1 cellular context compared by ENCODE assay signal in the genomic region with DNA sequence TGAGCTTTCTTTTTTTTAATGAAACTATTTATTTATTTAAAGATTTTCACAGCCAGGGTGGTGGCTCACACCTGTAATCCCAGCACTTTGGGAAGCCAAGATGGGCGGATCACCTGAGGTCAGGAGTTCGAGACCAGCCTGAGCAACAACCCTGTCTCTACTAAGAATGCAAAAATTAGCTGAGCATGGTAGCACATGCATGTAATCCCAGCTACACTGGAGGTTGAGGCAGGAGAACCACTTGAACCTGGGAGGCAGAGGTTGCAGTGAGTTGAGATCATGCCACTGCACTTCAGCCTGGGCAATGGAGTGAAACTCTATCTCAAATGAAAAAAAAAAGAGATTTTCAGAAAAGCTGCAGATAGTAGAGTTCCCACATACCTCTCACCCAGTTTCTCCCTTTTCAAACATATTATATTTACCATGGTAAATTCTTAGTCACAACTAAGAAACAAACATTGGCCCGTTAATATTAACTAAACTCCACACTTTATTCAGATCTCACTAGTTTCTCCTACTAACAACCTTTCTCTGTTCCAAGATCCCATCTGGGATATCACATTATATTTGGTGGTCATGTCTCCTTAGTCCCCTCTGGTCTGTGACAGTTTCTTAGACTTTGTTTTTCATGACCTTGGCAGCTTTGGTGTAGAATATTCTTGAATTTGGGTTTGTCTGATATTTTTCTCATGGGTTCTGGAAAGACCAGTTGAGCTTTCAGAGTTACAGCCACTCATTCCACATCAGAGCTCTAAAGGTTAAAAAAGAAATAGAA.
A peak's percentile ranks its signal among the peaks of the same experiment; 100 is the strongest.
TF ChIP-seq lines count a peak whose summit lies in the region.

No MANE protein-coding gene starts in this region.

TF ChIP-seq in HepG2, 621 proteins besides CTCF, POLR2A, EP300 and RAD21 (continued from another document and continues in another):
- TF ChIP-seq, protein P1, sequence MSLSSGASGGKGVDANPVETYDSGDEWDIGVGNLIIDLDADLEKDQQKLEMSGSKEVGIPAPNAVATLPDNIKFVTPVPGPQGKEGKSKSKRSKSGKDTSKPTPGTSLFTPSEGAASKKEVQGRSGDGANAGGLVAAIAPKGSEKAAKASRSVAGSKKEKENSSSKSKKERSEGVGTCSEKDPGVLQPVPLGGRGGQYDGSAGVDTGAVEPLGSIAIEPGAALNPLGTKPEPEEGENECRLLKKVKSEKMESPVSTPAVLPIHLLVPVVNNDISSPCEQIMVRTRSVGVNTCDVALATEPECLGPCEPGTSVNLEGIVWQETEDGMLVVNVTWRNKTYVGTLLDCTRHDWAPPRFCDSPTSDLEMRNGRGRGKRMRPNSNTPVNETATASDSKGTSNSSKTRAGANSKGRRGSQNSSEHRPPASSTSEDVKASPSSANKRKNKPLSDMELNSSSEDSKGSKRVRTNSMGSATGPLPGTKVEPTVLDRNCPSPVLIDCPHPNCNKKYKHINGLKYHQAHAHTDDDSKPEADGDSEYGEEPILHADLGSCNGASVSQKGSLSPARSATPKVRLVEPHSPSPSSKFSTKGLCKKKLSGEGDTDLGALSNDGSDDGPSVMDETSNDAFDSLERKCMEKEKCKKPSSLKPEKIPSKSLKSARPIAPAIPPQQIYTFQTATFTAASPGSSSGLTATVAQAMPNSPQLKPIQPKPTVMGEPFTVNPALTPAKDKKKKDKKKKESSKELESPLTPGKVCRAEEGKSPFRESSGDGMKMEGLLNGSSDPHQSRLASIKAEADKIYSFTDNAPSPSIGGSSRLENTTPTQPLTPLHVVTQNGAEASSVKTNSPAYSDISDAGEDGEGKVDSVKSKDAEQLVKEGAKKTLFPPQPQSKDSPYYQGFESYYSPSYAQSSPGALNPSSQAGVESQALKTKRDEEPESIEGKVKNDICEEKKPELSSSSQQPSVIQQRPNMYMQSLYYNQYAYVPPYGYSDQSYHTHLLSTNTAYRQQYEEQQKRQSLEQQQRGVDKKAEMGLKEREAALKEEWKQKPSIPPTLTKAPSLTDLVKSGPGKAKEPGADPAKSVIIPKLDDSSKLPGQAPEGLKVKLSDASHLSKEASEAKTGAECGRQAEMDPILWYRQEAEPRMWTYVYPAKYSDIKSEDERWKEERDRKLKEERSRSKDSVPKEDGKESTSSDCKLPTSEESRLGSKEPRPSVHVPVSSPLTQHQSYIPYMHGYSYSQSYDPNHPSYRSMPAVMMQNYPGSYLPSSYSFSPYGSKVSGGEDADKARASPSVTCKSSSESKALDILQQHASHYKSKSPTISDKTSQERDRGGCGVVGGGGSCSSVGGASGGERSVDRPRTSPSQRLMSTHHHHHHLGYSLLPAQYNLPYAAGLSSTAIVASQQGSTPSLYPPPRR (CRISPR knock-in tag; IDR thresholded peaks at IDR 0.05; ENCODE audit: borderline replicate concordance), result no peak; the same call in 1 of the 2 replicates
- peak; percentile 19; the same call in 1 of the 2 replicates for TF ChIP-seq THYN1 (CRISPR knock-in tag; IDR thresholded peaks at IDR 0.05; ENCODE audit: borderline replicate concordance, low read depth)
- TF ChIP-seq NCOA5 (CRISPR knock-in tag; IDR thresholded peaks at IDR 0.05), result no peak
- TF ChIP-seq, protein P2, sequence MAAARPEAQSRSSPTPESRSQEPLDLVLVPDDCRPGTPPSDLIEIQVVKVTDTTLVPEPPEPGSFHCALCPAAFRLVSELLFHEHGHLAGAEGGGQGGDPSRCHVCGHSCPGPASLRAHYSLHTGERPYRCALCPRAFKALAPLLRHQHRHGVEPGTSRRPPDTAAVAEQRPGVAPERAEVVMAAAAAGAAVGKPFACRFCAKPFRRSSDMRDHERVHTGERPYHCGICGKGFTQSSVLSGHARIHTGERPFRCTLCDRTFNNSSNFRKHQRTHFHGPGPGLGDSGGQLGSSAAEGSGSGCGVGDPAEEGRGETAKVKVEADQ (CRISPR knock-in tag; IDR thresholded peaks at IDR 0.05; ENCODE audit: borderline replicate concordance), result no peak
- no peak for TF ChIP-seq ZFP90 (CRISPR knock-in tag; IDR thresholded peaks at IDR 0.05; ENCODE audit: borderline replicate concordance)
- no peak for TF ChIP-seq ZNF781 (CRISPR knock-in tag; IDR thresholded peaks at IDR 0.05; ENCODE audit: borderline replicate concordance, not compliant biosample characterization)
- peak; percentile 75; the same call in 1 of the 2 replicates for TF ChIP-seq ZNF460 (CRISPR knock-in tag; IDR thresholded peaks at IDR 0.05; ENCODE audit: borderline replicate concordance)
- TF ChIP-seq, protein P3, sequence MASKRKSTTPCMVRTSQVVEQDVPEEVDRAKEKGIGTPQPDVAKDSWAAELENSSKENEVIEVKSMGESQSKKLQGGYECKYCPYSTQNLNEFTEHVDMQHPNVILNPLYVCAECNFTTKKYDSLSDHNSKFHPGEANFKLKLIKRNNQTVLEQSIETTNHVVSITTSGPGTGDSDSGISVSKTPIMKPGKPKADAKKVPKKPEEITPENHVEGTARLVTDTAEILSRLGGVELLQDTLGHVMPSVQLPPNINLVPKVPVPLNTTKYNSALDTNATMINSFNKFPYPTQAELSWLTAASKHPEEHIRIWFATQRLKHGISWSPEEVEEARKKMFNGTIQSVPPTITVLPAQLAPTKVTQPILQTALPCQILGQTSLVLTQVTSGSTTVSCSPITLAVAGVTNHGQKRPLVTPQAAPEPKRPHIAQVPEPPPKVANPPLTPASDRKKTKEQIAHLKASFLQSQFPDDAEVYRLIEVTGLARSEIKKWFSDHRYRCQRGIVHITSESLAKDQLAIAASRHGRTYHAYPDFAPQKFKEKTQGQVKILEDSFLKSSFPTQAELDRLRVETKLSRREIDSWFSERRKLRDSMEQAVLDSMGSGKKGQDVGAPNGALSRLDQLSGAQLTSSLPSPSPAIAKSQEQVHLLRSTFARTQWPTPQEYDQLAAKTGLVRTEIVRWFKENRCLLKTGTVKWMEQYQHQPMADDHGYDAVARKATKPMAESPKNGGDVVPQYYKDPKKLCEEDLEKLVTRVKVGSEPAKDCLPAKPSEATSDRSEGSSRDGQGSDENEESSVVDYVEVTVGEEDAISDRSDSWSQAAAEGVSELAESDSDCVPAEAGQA (IDR thresholded peaks at IDR 0.05; ENCODE audit: low read depth), result no peak
- TF ChIP-seq, protein P3 (CRISPR knock-in tag; IDR thresholded peaks at IDR 0.05; ENCODE audit: borderline replicate concordance), result 0 out of 2 replicates have a peak, but pooled peaks have one; percentile 17
- no peak for TF ChIP-seq ZNF335 (CRISPR knock-in tag; IDR thresholded peaks at IDR 0.05)
- TF ChIP-seq ZSCAN30 (CRISPR knock-in tag; IDR thresholded peaks at IDR 0.05), result no peak
- no peak for TF ChIP-seq HCFC1 (IDR thresholded peaks at IDR 0.05; ENCODE audit: low read depth, low read length)
- TF ChIP-seq ZNF326 (CRISPR knock-in tag; IDR thresholded peaks at IDR 0.05; ENCODE audit: borderline replicate concordance), result no peak
- TF ChIP-seq, protein P4, sequence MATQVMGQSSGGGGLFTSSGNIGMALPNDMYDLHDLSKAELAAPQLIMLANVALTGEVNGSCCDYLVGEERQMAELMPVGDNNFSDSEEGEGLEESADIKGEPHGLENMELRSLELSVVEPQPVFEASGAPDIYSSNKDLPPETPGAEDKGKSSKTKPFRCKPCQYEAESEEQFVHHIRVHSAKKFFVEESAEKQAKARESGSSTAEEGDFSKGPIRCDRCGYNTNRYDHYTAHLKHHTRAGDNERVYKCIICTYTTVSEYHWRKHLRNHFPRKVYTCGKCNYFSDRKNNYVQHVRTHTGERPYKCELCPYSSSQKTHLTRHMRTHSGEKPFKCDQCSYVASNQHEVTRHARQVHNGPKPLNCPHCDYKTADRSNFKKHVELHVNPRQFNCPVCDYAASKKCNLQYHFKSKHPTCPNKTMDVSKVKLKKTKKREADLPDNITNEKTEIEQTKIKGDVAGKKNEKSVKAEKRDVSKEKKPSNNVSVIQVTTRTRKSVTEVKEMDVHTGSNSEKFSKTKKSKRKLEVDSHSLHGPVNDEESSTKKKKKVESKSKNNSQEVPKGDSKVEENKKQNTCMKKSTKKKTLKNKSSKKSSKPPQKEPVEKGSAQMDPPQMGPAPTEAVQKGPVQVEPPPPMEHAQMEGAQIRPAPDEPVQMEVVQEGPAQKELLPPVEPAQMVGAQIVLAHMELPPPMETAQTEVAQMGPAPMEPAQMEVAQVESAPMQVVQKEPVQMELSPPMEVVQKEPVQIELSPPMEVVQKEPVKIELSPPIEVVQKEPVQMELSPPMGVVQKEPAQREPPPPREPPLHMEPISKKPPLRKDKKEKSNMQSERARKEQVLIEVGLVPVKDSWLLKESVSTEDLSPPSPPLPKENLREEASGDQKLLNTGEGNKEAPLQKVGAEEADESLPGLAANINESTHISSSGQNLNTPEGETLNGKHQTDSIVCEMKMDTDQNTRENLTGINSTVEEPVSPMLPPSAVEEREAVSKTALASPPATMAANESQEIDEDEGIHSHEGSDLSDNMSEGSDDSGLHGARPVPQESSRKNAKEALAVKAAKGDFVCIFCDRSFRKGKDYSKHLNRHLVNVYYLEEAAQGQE (IDR thresholded peaks at IDR 0.05; ENCODE audit: borderline replicate concordance in 1 of 2, low read depth in 1 of 2, low read length in 2 of 2), result no peak
- no peak for TF ChIP-seq CREB1 (IDR thresholded peaks at IDR 0.05)
- TF ChIP-seq CREB1 (CRISPR knock-in tag; IDR thresholded peaks at IDR 0.05), result 0 out of 2 replicates have a peak, but pooled peaks have one; percentile 15
- TF ChIP-seq RCOR2 (CRISPR knock-in tag; IDR thresholded peaks at IDR 0.05), result no peak; the same call in 1 of the 2 replicates
- TF ChIP-seq DNMT3B (CRISPR knock-in tag; conservative IDR thresholded peaks at IDR 0.05), result 0 out of 2 replicates have a peak, but pooled peaks have one; percentile 16
- TF ChIP-seq, protein P5, sequence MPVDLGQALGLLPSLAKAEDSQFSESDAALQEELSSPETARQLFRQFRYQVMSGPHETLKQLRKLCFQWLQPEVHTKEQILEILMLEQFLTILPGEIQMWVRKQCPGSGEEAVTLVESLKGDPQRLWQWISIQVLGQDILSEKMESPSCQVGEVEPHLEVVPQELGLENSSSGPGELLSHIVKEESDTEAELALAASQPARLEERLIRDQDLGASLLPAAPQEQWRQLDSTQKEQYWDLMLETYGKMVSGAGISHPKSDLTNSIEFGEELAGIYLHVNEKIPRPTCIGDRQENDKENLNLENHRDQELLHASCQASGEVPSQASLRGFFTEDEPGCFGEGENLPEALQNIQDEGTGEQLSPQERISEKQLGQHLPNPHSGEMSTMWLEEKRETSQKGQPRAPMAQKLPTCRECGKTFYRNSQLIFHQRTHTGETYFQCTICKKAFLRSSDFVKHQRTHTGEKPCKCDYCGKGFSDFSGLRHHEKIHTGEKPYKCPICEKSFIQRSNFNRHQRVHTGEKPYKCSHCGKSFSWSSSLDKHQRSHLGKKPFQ (CRISPR knock-in tag; IDR thresholded peaks at IDR 0.05; ENCODE audit: insufficient replicate concordance), result peak; percentile 34
- TF ChIP-seq REPIN1 (CRISPR knock-in tag; IDR thresholded peaks at IDR 0.05; ENCODE audit: borderline replicate concordance, low read depth), result 0 out of 2 replicates have a peak, but pooled peaks have one; percentile 47
- no peak for TF ChIP-seq ZNF138 (CRISPR knock-in tag; IDR thresholded peaks at IDR 0.05; ENCODE audit: low read depth)
- TF ChIP-seq KLF13 (CRISPR knock-in tag; IDR thresholded peaks at IDR 0.05), result no peak
- no peak for TF ChIP-seq ZBTB7B (CRISPR knock-in tag; IDR thresholded peaks at IDR 0.05)
- TF ChIP-seq, protein P6, sequence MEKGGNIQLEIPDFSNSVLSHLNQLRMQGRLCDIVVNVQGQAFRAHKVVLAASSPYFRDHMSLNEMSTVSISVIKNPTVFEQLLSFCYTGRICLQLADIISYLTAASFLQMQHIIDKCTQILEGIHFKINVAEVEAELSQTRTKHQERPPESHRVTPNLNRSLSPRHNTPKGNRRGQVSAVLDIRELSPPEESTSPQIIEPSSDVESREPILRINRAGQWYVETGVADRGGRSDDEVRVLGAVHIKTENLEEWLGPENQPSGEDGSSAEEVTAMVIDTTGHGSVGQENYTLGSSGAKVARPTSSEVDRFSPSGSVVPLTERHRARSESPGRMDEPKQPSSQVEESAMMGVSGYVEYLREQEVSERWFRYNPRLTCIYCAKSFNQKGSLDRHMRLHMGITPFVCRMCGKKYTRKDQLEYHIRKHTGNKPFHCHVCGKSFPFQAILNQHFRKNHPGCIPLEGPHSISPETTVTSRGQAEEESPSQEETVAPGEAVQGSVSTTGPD (CRISPR knock-in tag; IDR thresholded peaks at IDR 0.05), result no peak
- TF ChIP-seq MEIS2 (CRISPR knock-in tag; IDR thresholded peaks at IDR 0.05), result no peak
- TF ChIP-seq TARDBP (CRISPR knock-in tag; IDR thresholded peaks at IDR 0.05), result peak; percentile 78; the same call in 1 of the 2 replicates
- TF ChIP-seq, protein P7, sequence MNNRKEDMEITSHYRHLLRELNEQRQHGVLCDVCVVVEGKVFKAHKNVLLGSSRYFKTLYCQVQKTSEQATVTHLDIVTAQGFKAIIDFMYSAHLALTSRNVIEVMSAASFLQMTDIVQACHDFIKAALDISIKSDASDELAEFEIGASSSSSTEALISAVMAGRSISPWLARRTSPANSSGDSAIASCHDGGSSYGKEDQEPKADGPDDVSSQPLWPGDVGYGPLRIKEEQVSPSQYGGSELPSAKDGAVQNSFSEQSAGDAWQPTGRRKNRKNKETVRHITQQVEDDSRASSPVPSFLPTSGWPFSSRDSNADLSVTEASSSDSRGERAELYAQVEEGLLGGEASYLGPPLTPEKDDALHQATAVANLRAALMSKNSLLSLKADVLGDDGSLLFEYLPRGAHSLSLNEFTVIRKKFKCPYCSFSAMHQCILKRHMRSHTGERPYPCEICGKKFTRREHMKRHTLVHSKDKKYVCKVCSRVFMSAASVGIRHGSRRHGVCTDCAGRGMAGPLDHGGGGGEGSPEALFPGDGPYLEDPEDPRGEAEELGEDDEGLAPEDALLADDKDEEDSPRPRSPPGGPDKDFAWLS (CRISPR knock-in tag; IDR thresholded peaks at IDR 0.05; ENCODE audit: borderline replicate concordance), result 0 out of 2 replicates have a peak, but pooled peaks have one; percentile 63
- peak; percentile 51; the same call in 1 of the 2 replicates for TF ChIP-seq ZMYM3 (CRISPR knock-in tag; IDR thresholded peaks at IDR 0.05)
- TF ChIP-seq MYNN (CRISPR knock-in tag; IDR thresholded peaks at IDR 0.05; ENCODE audit: low read depth), result no peak
- TF ChIP-seq MXD4 (CRISPR knock-in tag; IDR thresholded peaks at IDR 0.05), result no peak
- peak; percentile 86 for TF ChIP-seq PPARG (CRISPR knock-in tag; conservative IDR thresholded peaks at IDR 0.05)
- TF ChIP-seq ZNF552 (CRISPR knock-in tag; IDR thresholded peaks at IDR 0.05; ENCODE audit: borderline replicate concordance), result no peak
